In the genomic region with DNA sequence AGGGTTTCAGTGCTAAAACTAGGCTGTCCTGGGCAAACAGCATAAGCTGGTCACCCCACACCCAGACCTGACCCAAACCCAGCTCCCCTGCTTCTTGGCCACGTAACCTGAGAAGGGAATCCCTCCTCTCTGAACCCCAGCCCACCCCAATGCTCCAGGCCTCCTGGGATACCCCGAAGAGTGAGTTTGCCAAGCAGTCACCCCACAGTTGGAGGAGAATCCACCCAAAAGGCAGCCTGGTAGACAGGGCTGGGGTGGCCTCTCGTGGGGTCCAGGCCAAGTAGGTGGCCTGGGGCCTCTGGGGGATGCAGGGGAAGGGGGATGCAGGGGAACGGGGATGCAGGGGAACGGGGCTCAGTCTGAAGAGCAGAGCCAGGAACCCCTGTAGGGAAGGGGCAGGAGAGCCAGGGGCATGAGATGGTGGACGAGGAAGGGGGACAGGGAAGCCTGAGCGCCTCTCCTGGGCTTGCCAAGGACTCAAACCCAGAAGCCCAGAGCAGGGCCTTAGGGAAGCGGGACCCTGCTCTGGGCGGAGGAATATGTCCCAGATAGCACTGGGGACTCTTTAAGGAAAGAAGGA, we compare ENCODE assay signal across 11 cellular contexts. TPM values are rescaled to one million over a fixed set of nuclear protein-coding genes. Genes with fewer than 3 reads are reported as not detected.
DNase-seq lines count a peak whose midpoint lies in the region; ATAC-seq and TF ChIP-seq lines count a peak whose summit lies in the region.
"Had no signal": no experiment of that assay in that cellular context is flagged by ENCODE, and none has a peak within 500 bp of the region (broad histone marks: within the 10 kb centered on the region; RNA-seq: fewer than 3 reads in every experiment).

No MANE protein-coding gene starts in this region.

- CTCF ChIA-PET in activated CD8-positive, alpha-beta memory T cell treated with anti-CD3 and anti-CD28 coated beads, Interleukin-2, amount 10 ng/mL, durations not matched to agents 7 days and 5 days (lab: Charles Lee), result interaction anchor here (3.7 kb wide), 1 partner anchor 27 kb away, joined by 17 read pairs; no protein-coding TSS in a partner anchor

- H3K27ac ChIP-seq in thoracic aorta, result peak overlapping the region; percentile 88 to 92

- TF ChIP-seq CTCF in thoracic aorta (IDR thresholded peaks at IDR 0.05) (no peak), progenitor cell of endocrine pancreas (IDR thresholded peaks at IDR 0.05; ENCODE audit: unreplicated experiment) (no peak)

- no peaks in the 10 kb centered on the region for H3K27me3 Mint-ChIP-seq in activated CD8-positive, alpha-beta memory T cell treated with anti-CD3 and anti-CD28 coated beads, Interleukin-2, amount 10 ng/mL, durations not matched to agents 7 days and 5 days
- H3K27me3 Mint-ChIP-seq in activated T-helper 2 cell treated with anti-CD3 and anti-CD28 coated beads, Interferon-gamma antibody, Interleukin-2, Interleukin-4, amounts not matched to agents 10 μg/mL and 5 μg/mL and 100 μg/mL, durations not matched to agents 14 hours and 24 hours and 36 hours (ENCODE audit: low read depth), result no peaks in the 10 kb centered on the region
- H3K27me3 Mint-ChIP-seq in memory B cell (no peaks in the 10 kb centered on the region), progenitor cell of endocrine pancreas (no peaks in the 10 kb centered on the region)

- intact Hi-C loops in activated T-helper 2 cell treated with anti-CD3 and anti-CD28 coated beads, Interferon-gamma antibody, Interleukin-2, Interleukin-4, amounts not matched to agents 10 μg/mL and 5 μg/mL and 100 μg/mL, durations not matched to agents 14 hours and 24 hours and 36 hours (cut with micrococcal nuclease), result loop anchor here (5.0 to 10.0 kb wide), 2 partner anchors 143 to 510 kb away; a partner anchor contains a TSS

- peaks cover 32% of the 10 kb centered on the region for H3K4me1 Mint-ChIP-seq in activated CD8-positive, alpha-beta memory T cell treated with anti-CD3 and anti-CD28 coated beads, Interleukin-2, amount 10 ng/mL, durations not matched to agents 7 days and 5 days
- peaks cover 26% of the 10 kb centered on the region for H3K4me1 Mint-ChIP-seq in activated T-helper 2 cell treated with anti-CD3 and anti-CD28 coated beads, Interferon-gamma antibody, Interleukin-2, Interleukin-4, amounts not matched to agents 10 μg/mL and 5 μg/mL and 100 μg/mL, durations not matched to agents 14 hours and 24 hours and 36 hours (ENCODE audit: low read depth)
- H3K4me1 Mint-ChIP-seq in memory B cell, result peaks cover 33% of the 10 kb centered on the region
- H3K4me1 Mint-ChIP-seq in progenitor cell of endocrine pancreas (ENCODE audit: low read depth), result peaks cover 26% of the 10 kb centered on the region

- DNase-seq in activated CD8-positive, alpha-beta memory T cell treated with anti-CD3 and anti-CD28 coated beads, Interleukin-2, amount 10 ng/mL, durations not matched to agents 7 days and 5 days, result no peak
- no peak for DNase-seq in activated CD8-positive, alpha-beta memory T cell treated with anti-CD3 and anti-CD28 coated beads, Interleukin-2, amount 50 U/mL, for 48 hours
- DNase-seq in activated T-helper 2 cell treated with anti-CD3 and anti-CD28 coated beads, Interferon-gamma antibody, Interleukin-2, Interleukin-4, amounts not matched to agents 10 μg/mL and 5 μg/mL and 100 μg/mL, durations not matched to agents 14 hours and 24 hours and 36 hours (ENCODE audit: low spot score), result no peak
- DNase-seq in memory B cell (ENCODE audit: low spot score in 2 of 2) (no peak), thoracic aorta (ENCODE audit: low spot score) (no peak), superior temporal gyrus (ENCODE audit: extremely low spot score) (no peak), AG08395 (ENCODE audit: low spot score) (no peak), progenitor cell of endocrine pancreas (ENCODE audit: low spot score, unreplicated experiment) (no peak)
- DNase-seq: NCI-H1048 had no signal

- no peak overlapping the region for H3K27ac Mint-ChIP-seq in activated CD8-positive, alpha-beta memory T cell treated with anti-CD3 and anti-CD28 coated beads, Interleukin-2, amount 10 ng/mL, durations not matched to agents 7 days and 5 days
- no peak overlapping the region for H3K27ac Mint-ChIP-seq in activated T-helper 2 cell treated with anti-CD3 and anti-CD28 coated beads, Interferon-gamma antibody, Interleukin-2, Interleukin-4, amounts not matched to agents 10 μg/mL and 5 μg/mL and 100 μg/mL, durations not matched to agents 14 hours and 24 hours and 36 hours
- H3K27ac Mint-ChIP-seq in memory B cell, result no peak overlapping the region
- no peak overlapping the region for H3K27ac Mint-ChIP-seq in progenitor cell of endocrine pancreas

- peak overlapping the region; percentile 75 for H3K4me3 ChIP-seq in thoracic aorta

- H3K4me3 Mint-ChIP-seq in activated CD8-positive, alpha-beta memory T cell treated with anti-CD3 and anti-CD28 coated beads, Interleukin-2, amount 10 ng/mL, durations not matched to agents 7 days and 5 days, result peak overlapping the region; percentile 96
- peak overlapping the region; percentile 66 for H3K4me3 Mint-ChIP-seq in activated T-helper 2 cell treated with anti-CD3 and anti-CD28 coated beads, Interferon-gamma antibody, Interleukin-2, Interleukin-4, amounts not matched to agents 10 μg/mL and 5 μg/mL and 100 μg/mL, durations not matched to agents 14 hours and 24 hours and 36 hours (ENCODE audit: low read depth)
- H3K4me3 Mint-ChIP-seq in memory B cell (peak overlapping the region; percentile 90), progenitor cell of endocrine pancreas (ENCODE audit: low read depth) (no peak overlapping the region)

- H3K27me3 ChIP-seq in thoracic aorta (replicated peaks; ENCODE audit: insufficient read depth), result no peaks in the 10 kb centered on the region

- peaks cover 2% of the 10 kb centered on the region for H3K36me3 ChIP-seq in thoracic aorta

- peaks cover 11% of the 10 kb centered on the region for H3K36me3 Mint-ChIP-seq in activated CD8-positive, alpha-beta memory T cell treated with anti-CD3 and anti-CD28 coated beads, Interleukin-2, amount 10 ng/mL, durations not matched to agents 7 days and 5 days
- H3K36me3 Mint-ChIP-seq in activated T-helper 2 cell treated with anti-CD3 and anti-CD28 coated beads, Interferon-gamma antibody, Interleukin-2, Interleukin-4, amounts not matched to agents 10 μg/mL and 5 μg/mL and 100 μg/mL, durations not matched to agents 14 hours and 24 hours and 36 hours (ENCODE audit: low read depth), result peaks cover 25% of the 10 kb centered on the region
- peaks cover 6% of the 10 kb centered on the region for H3K36me3 Mint-ChIP-seq in memory B cell
- H3K36me3 Mint-ChIP-seq in progenitor cell of endocrine pancreas (ENCODE audit: insufficient read depth), result peaks cover 2% of the 10 kb centered on the region

- no peak for ATAC-seq in activated CD8-positive, alpha-beta memory T cell treated with anti-CD3 and anti-CD28 coated beads, Interleukin-2, amount 10 ng/mL, durations not matched to agents 7 days and 5 days
- ATAC-seq in memory B cell (ENCODE audit: low read depth) (no peak), thoracic aorta (ENCODE audit: insufficient number of reproducible peaks, low FRiP score, low read depth) (no peak)

- peaks cover 26 to 55% of the 10 kb centered on the region in 2 donors for H3K4me1 ChIP-seq in thoracic aorta (ENCODE audit: control insufficient read depth in 1 of 2, low read depth in 2 of 2)

- no peaks in the 10 kb centered on the region for H3K9me3 Mint-ChIP-seq in activated CD8-positive, alpha-beta memory T cell treated with anti-CD3 and anti-CD28 coated beads, Interleukin-2, amount 10 ng/mL, durations not matched to agents 7 days and 5 days (ENCODE audit: low read depth)
- H3K9me3 Mint-ChIP-seq in activated T-helper 2 cell treated with anti-CD3 and anti-CD28 coated beads, Interferon-gamma antibody, Interleukin-2, Interleukin-4, amounts not matched to agents 10 μg/mL and 5 μg/mL and 100 μg/mL, durations not matched to agents 14 hours and 24 hours and 36 hours, result no peaks in the 10 kb centered on the region
- H3K9me3 Mint-ChIP-seq in memory B cell (peaks cover 1% of the 10 kb centered on the region), progenitor cell of endocrine pancreas (ENCODE audit: low read depth) (no peaks in the 10 kb centered on the region)

- no peaks in the 10 kb centered on the region for H3K9me3 ChIP-seq in thoracic aorta

RNA-seq across cellular contexts. Expression of a gene that starts 2.8 kb away (rescaled TPM):
- 100 to 1,000 TPM; 134 to 144 TPM for total RNA-seq in activated CD8-positive, alpha-beta memory T cell treated with anti-CD3 and anti-CD28 coated beads, Interleukin-2, amount 10 ng/mL, durations not matched to agents 7 days and 5 days
- 104 and 108 TPM in 2 replicates for total RNA-seq in activated T-helper 2 cell treated with anti-CD3 and anti-CD28 coated beads, Interferon-gamma antibody, Interleukin-2, Interleukin-4, amounts not matched to agents 10 μg/mL and 5 μg/mL and 100 μg/mL, durations not matched to agents 14 hours and 24 hours and 36 hours
- total RNA-seq in thoracic aorta (100 to 1,000 TPM; 194 to 250 TPM), progenitor cell of endocrine pancreas (110 and 118 TPM in 2 replicates)

RNA-seq across cellular contexts. Expression of a gene that starts 34.4 kb away (rescaled TPM):
- 1 to 10 TPM in 1 of 2 experiments, under 1 TPM in 1; 0.41 to 1.0 TPM for total RNA-seq in activated CD8-positive, alpha-beta memory T cell treated with anti-CD3 and anti-CD28 coated beads, Interleukin-2, amount 10 ng/mL, durations not matched to agents 7 days and 5 days
- total RNA-seq in activated T-helper 2 cell treated with anti-CD3 and anti-CD28 coated beads, Interferon-gamma antibody, Interleukin-2, Interleukin-4, amounts not matched to agents 10 μg/mL and 5 μg/mL and 100 μg/mL, durations not matched to agents 14 hours and 24 hours and 36 hours, result 0.27 and 1.3 TPM in 2 replicates
- not detected for total RNA-seq in thoracic aorta
- total RNA-seq in progenitor cell of endocrine pancreas, result 4.6 and 5.5 TPM in 2 replicates

RNA-seq across cellular contexts. Expression of a gene that starts 39.0 kb away (rescaled TPM):
- total RNA-seq in activated CD8-positive, alpha-beta memory T cell treated with anti-CD3 and anti-CD28 coated beads, Interleukin-2, amount 10 ng/mL, durations not matched to agents 7 days and 5 days, result 1 to 10 TPM; 4.5 to 9.8 TPM
- total RNA-seq in activated T-helper 2 cell treated with anti-CD3 and anti-CD28 coated beads, Interferon-gamma antibody, Interleukin-2, Interleukin-4, amounts not matched to agents 10 μg/mL and 5 μg/mL and 100 μg/mL, durations not matched to agents 14 hours and 24 hours and 36 hours, result 4.9 and 6.6 TPM in 2 replicates
- total RNA-seq in thoracic aorta (10 to 100 TPM in 1 of 2 donors, 1 to 10 TPM in 1; 5.4 to 16.3 TPM), progenitor cell of endocrine pancreas (14.4 and 21.5 TPM in 2 replicates)

RNA-seq across cellular contexts. Expression of a gene that starts 42.9 kb away (rescaled TPM):
- not detected for total RNA-seq in activated CD8-positive, alpha-beta memory T cell treated with anti-CD3 and anti-CD28 coated beads, Interleukin-2, amount 10 ng/mL, durations not matched to agents 7 days and 5 days
- not detected in 2 replicates for total RNA-seq in activated T-helper 2 cell treated with anti-CD3 and anti-CD28 coated beads, Interferon-gamma antibody, Interleukin-2, Interleukin-4, amounts not matched to agents 10 μg/mL and 5 μg/mL and 100 μg/mL, durations not matched to agents 14 hours and 24 hours and 36 hours
- total RNA-seq in thoracic aorta, result not detected
- 5.5 and 6.0 TPM in 2 replicates for total RNA-seq in progenitor cell of endocrine pancreas
- total RNA-seq: dermis blood vessel endothelial cell, subcutaneous adipose tissue had no signal

RNA-seq across cellular contexts. Expression of a gene that starts 51.7 kb away (rescaled TPM):
- total RNA-seq in activated CD8-positive, alpha-beta memory T cell treated with anti-CD3 and anti-CD28 coated beads, Interleukin-2, amount 10 ng/mL, durations not matched to agents 7 days and 5 days, result 10 to 100 TPM; 18.9 to 23.9 TPM
- total RNA-seq in activated T-helper 2 cell treated with anti-CD3 and anti-CD28 coated beads, Interferon-gamma antibody, Interleukin-2, Interleukin-4, amounts not matched to agents 10 μg/mL and 5 μg/mL and 100 μg/mL, durations not matched to agents 14 hours and 24 hours and 36 hours, result 18.3 and 18.9 TPM in 2 replicates
- total RNA-seq in thoracic aorta (10 to 100 TPM; 22.2 to 23.6 TPM), progenitor cell of endocrine pancreas (11.8 and 12.0 TPM in 2 replicates)
